ENCODE assay signal across 1 cellular context in genomic region chr7:90660100-90660499, GRCh38.
TF ChIP-seq lines count a peak whose summit lies in the region.

No MANE protein-coding gene starts in this region.

TF ChIP-seq in liver, 16 proteins besides CTCF, POLR2A, EP300 and RAD21 (continued from another document):
- TF ChIP-seq REST (IDR thresholded peaks at IDR 0.05) (no peak), HNF4G (IDR thresholded peaks at IDR 0.05) (no peak), ZBTB33 (IDR thresholded peaks at IDR 0.05) (no peak), TAF1 (conservative IDR thresholded peaks at IDR 0.05) (no peak), HNF4A (conservative IDR thresholded peaks at IDR 0.05) (peak in 1 of 2 donors; percentile 4), RXRA (IDR thresholded peaks at IDR 0.05) (no peak)
